In the genomic region with DNA sequence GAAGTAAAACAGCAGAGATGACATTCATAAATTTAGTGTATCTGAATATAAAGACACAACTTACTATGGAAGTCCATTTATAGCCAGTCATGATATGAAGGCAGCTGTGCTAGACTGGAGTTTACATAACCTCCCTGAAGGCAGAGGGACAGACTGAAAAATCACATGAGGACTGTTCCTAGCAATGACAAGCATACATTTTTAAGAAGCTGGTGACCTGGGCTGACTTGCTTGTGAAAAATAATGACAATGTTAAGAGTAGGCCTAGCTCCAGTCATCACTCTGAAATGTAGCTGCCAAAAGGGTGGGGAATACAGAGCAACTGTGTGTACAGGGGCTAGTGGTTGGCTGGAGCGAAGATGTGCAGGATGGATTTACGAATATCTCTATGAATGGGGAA, we compare ENCODE assay signal across 20 cellular contexts.
DNase-seq lines count a peak whose midpoint lies in the region; ATAC-seq and TF ChIP-seq lines count a peak whose summit lies in the region.
"Had no signal": no experiment of that assay in that cellular context is flagged by ENCODE, and none has a peak within 500 bp of the region (broad histone marks: within the 10 kb centered on the region; RNA-seq: fewer than 3 reads in every experiment).

No MANE protein-coding gene starts in this region.

- no peak overlapping the region for H3K27ac ChIP-seq in aorta (ENCODE audit: low read depth in 1 of 2, low read length in 2 of 2)
- H3K27ac ChIP-seq: 22Rv1, C4-2B, KMS-11 had no signal

- no peaks in the 10 kb centered on the region for H3K9me3 Mint-ChIP-seq in osteocyte (ENCODE audit: unreplicated experiment)

- no peak overlapping the region for H3K4me3 ChIP-seq in aorta (ENCODE audit: low read length in 2 of 2)

- H3K27me3 ChIP-seq in aorta (ENCODE audit: control insufficient read depth in 1 of 2, insufficient read depth in 2 of 2, low read length in 1 of 2): no peaks in the 10 kb centered on the region

- WGBS in aorta, 2 donors: 91 to 92% methylated on average over 2 of the region's 2 CpGs

- peaks cover 57% of the 10 kb centered on the region for H3K4me1 Mint-ChIP-seq in osteocyte (ENCODE audit: unreplicated experiment)

- no peaks in the 10 kb centered on the region for H3K9me3 ChIP-seq in aorta (ENCODE audit: control insufficient read depth, low read length)

- no peaks in the 10 kb centered on the region for H3K27me3 Mint-ChIP-seq in osteocyte (ENCODE audit: unreplicated experiment)

- intact Hi-C loops in Right ventricle myocardium inferior (cut with DNase I) (no loop called here), cardiac septum (cut with DNase I) (no loop called here), left ventricle myocardium superior (cut with micrococcal nuclease) (no loop called here), aorta (cut with DNase I) (no loop called here)

- peak; percentile 37 for ATAC-seq in Right ventricle myocardium inferior
- ATAC-seq in left ventricle myocardium superior: peak; percentile 64
- ATAC-seq in aorta (ENCODE audit: low FRiP score): no peak
- ATAC-seq in HG03025 (IDR thresholded peaks at IDR 0.05; ENCODE audit: low FRiP score, unreplicated experiment): no peak
- ATAC-seq: PC-3 had no signal

- H3K27ac Mint-ChIP-seq in osteocyte (ENCODE audit: unreplicated experiment): peak overlapping the region; percentile 92

- H3K4me3 Mint-ChIP-seq in osteocyte (ENCODE audit: unreplicated experiment): no peak overlapping the region

- no peaks in the 10 kb centered on the region for H3K36me3 Mint-ChIP-seq in osteocyte (ENCODE audit: unreplicated experiment)

- DNase-seq in Right ventricle myocardium inferior (ENCODE audit: missing footprints) (no peak), cardiac septum (ENCODE audit: low spot score) (no peak), left ventricle myocardium superior (no peak), osteocyte (ENCODE audit: extremely low spot score, unreplicated experiment) (no peak), EL (no peak), HPDE6-E6E7 (ENCODE audit: extremely low spot score) (no peak), aorta (no peak)
- DNase-seq: AML-193, DND-41, GDM1, NCI-H1436, NCI-H1930, NCI-H226, NCI-H524, PC-3, RPMI8226 had no signal

- no peaks in the 10 kb centered on the region for H3K4me1 ChIP-seq in aorta (ENCODE audit: control insufficient read depth in 1 of 2, insufficient read depth in 2 of 2, low read length in 2 of 2)

- no peaks in the 10 kb centered on the region for H3K36me3 ChIP-seq in aorta (ENCODE audit: control insufficient read depth in 1 of 2, insufficient read depth in 2 of 2, low read length in 1 of 2)

- no peak for TF ChIP-seq CTCF in osteocyte (IDR thresholded peaks at IDR 0.05)

Comparison
In these comparisons a context has a peak if more than half of its experiments do, and no peak if none do; other contexts are left out.
1. ATAC-seq: peak in Right ventricle myocardium inferior (single experiment) and left ventricle myocardium superior (single experiment); none in aorta (single experiment) and HG03025 (single experiment).